9 cellular contexts compared by ENCODE assay signal in the genomic region with DNA sequence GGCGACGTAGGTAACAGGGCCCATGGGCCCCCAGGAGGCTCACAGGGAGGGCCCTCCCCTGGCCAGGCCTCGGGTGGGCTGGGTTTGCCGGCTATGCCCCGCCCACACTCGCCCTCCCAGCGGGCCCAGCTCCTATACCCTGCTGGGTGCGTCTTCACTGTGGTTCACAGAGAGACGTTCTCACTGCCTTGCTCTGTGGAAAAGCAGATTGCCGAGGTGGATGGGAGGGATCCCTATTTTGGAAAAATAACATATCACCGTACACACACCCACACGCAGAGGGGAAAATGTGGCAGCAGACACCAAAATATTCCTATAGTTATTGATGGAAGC. TPM values are rescaled to one million over a fixed set of nuclear protein-coding genes. Genes with fewer than 3 reads are reported as not detected.
A peak's percentile ranks its signal among the peaks of the same experiment; 100 is the strongest.
DNase-seq lines count a peak whose midpoint lies in the region; ATAC-seq and TF ChIP-seq lines count a peak whose summit lies in the region.
"Had no signal": no experiment of that assay in that cellular context is flagged by ENCODE, and none has a peak within 500 bp of the region (broad histone marks: within the 10 kb centered on the region; RNA-seq: fewer than 3 reads in every experiment).

No MANE protein-coding gene starts in this region.

- H3K36me3 ChIP-seq in right atrium auricular region = no peaks in the 10 kb centered on the region

- H3K4me1 Mint-ChIP-seq in activated naive CD8-positive, alpha-beta T cell (ENCODE audit: low read depth) = peaks cover 8% of the 10 kb centered on the region

- no peaks in the 10 kb centered on the region for H3K36me3 Mint-ChIP-seq in activated naive CD8-positive, alpha-beta T cell

- H3K4me1 ChIP-seq in right atrium auricular region = peaks cover 0 to 20% of the 10 kb centered on the region in 2 donors

- H3K4me3 Mint-ChIP-seq in activated naive CD8-positive, alpha-beta T cell = peak overlapping the region; percentile 90

- H3K9me3 Mint-ChIP-seq in activated naive CD8-positive, alpha-beta T cell (ENCODE audit: low read depth) = peaks cover 10% of the 10 kb centered on the region

- ATAC-seq in HG03565 (IDR thresholded peaks at IDR 0.05; ENCODE audit: unreplicated experiment) (peak; percentile 26), HG02623 (IDR thresholded peaks at IDR 0.05; ENCODE audit: unreplicated experiment) (no peak)

- DNase-seq in NCI-H2171 treated with DMSO at 0.1 percent for 48 hours (lab: John Stamatoyannopoulos, UW) (peak; percentile 34), NCI-H2171 (lab: John Stamatoyannopoulos, UW) (no peak), SW480 (ENCODE audit: low spot score) (peak; percentile 33), right atrium auricular region (ENCODE audit: low spot score) (no peak)
- peak; percentile 69 for DNase-seq in stimulated activated CD4-positive, alpha-beta T cell treated with anti-CD3 and anti-CD28 coated beads, Interleukin-1b, Interleukin-23, amount 100 ng/mL, for 48 hours

- H3K27ac ChIP-seq in right atrium auricular region = peak overlapping the region; percentile 82 to 83
- H3K27ac ChIP-seq: epithelial cell of prostate had no signal

- H3K27me3 ChIP-seq in right atrium auricular region = no peaks in the 10 kb centered on the region

- H3K27me3 Mint-ChIP-seq in activated naive CD8-positive, alpha-beta T cell = no peaks in the 10 kb centered on the region

- H3K4me3 ChIP-seq in right atrium auricular region = peak overlapping the region in 1 of 2 donors; percentile 65

- H3K27ac Mint-ChIP-seq in activated naive CD8-positive, alpha-beta T cell = peak overlapping the region; percentile 89

- H3K9me3 ChIP-seq in right atrium auricular region = no peaks in the 10 kb centered on the region

- TF ChIP-seq CTCF in right atrium auricular region (IDR thresholded peaks at IDR 0.05) = no peak

RNA-seq across cellular contexts. Expression of a gene that starts 49.6 kb away (rescaled TPM):
- total RNA-seq in right atrium auricular region = 1 to 10 TPM; 4.9 to 6.2 TPM

Comparison
In these comparisons a context has a peak if more than half of its experiments do, and no peak if none do; other contexts are left out.
1. DNase-seq: peak in NCI-H2171 treated with DMSO at 0.1 percent for 48 hours (single experiment), SW480 (single experiment) and stimulated activated CD4-positive, alpha-beta T cell treated with anti-CD3 and anti-CD28 coated beads, Interleukin-1b, Interleukin-23, amount 100 ng/mL, for 48 hours (single experiment); none in NCI-H2171 (single experiment) and right atrium auricular region (single experiment).